3 cellular contexts compared by ENCODE assay signal in genomic region chr7:20520530-20520929, GRCh38.
TF ChIP-seq lines count a peak whose summit lies in the region.

No MANE protein-coding gene starts in this region.

TF ChIP-seq in HepG2, 621 proteins besides CTCF, POLR2A, EP300 and RAD21:
- no peak for TF ChIP-seq NR2C2 (CRISPR knock-in tag; IDR thresholded peaks at IDR 0.05; ENCODE audit: borderline replicate concordance)
- TF ChIP-seq ZNF644 (CRISPR knock-in tag; IDR thresholded peaks at IDR 0.05; ENCODE audit: low read depth), result no peak
- TF ChIP-seq MAFK (conservative IDR thresholded peaks at IDR 0.05 in 1 of 2, IDR thresholded peaks at IDR 0.05 in 1 of 2; ENCODE audit: low read length in 2 of 2), result peak in 1 of 2 experiments; percentile 85; a peak in 2 of 4 replicates
- no peak for TF ChIP-seq NR2F2 (IDR thresholded peaks at IDR 0.05; ENCODE audit: borderline replicate concordance, low read depth)
- TF ChIP-seq ZNF207 (IDR thresholded peaks at IDR 0.05; ENCODE audit: borderline replicate concordance), result no peak
- no peak for TF ChIP-seq TEAD3 (CRISPR knock-in tag; optimal IDR thresholded peaks at IDR 0.05; ENCODE audit: borderline replicate concordance)
- TF ChIP-seq NR1H2 (CRISPR knock-in tag; IDR thresholded peaks at IDR 0.05; ENCODE audit: borderline replicate concordance, low read depth), result no peak
- no peak for TF ChIP-seq GPN1 (CRISPR knock-in tag; IDR thresholded peaks at IDR 0.05; ENCODE audit: borderline replicate concordance)
- TF ChIP-seq MAFF (IDR thresholded peaks at IDR 0.05; ENCODE audit: low read depth, low read length), result peak; percentile 54

TF ChIP-seq in IMR-90, 13 proteins besides CTCF, POLR2A, EP300 and RAD21:
- TF ChIP-seq MAFK (IDR thresholded peaks at IDR 0.05; ENCODE audit: low read depth, low read length) (peak; percentile 77), MXI1 (IDR thresholded peaks at IDR 0.05; ENCODE audit: borderline replicate concordance, low read depth, low read length) (no peak)
TF ChIP-seq in IMR-90: peak in this region for 1.

TF ChIP-seq in K562, 482 proteins besides CTCF, POLR2A, EP300 and RAD21:
- no peak for TF ChIP-seq ZNF76 (CRISPR knock-in tag; IDR thresholded peaks at IDR 0.05; ENCODE audit: borderline replicate concordance)
- no peak for TF ChIP-seq MCM5 (IDR thresholded peaks at IDR 0.05; ENCODE audit: low read depth)
- TF ChIP-seq NR3C1 (CRISPR knock-in tag; IDR thresholded peaks at IDR 0.05), result no peak
- no peak for TF ChIP-seq THRA (IDR thresholded peaks at IDR 0.05)
- no peak for TF ChIP-seq RBM39 (optimal IDR thresholded peaks at IDR 0.05; ENCODE audit: low read depth, low read length)
- TF ChIP-seq ZKSCAN1 (IDR thresholded peaks at IDR 0.05; ENCODE audit: low read depth, low read length), result no peak
- TF ChIP-seq CREB3 (tag; conservative IDR thresholded peaks at IDR 0.05; ENCODE audit: low read depth), result no peak
- TF ChIP-seq RUNX1 (IDR thresholded peaks at IDR 0.05; ENCODE audit: low read depth), result no peak
- TF ChIP-seq MAFK (IDR thresholded peaks at IDR 0.05; ENCODE audit: low read length), result peak; percentile 64
- peak; percentile 56; the same call in 1 of the 2 replicates for TF ChIP-seq ZNF316 (IDR thresholded peaks at IDR 0.05)
- peak; percentile 52; the same call in 1 of the 2 replicates for TF ChIP-seq MAFF (IDR thresholded peaks at IDR 0.05; ENCODE audit: low read length)
- TF ChIP-seq NFIC (IDR thresholded peaks at IDR 0.05), result no peak
